10 cellular contexts compared by ENCODE assay signal in the genomic region with DNA sequence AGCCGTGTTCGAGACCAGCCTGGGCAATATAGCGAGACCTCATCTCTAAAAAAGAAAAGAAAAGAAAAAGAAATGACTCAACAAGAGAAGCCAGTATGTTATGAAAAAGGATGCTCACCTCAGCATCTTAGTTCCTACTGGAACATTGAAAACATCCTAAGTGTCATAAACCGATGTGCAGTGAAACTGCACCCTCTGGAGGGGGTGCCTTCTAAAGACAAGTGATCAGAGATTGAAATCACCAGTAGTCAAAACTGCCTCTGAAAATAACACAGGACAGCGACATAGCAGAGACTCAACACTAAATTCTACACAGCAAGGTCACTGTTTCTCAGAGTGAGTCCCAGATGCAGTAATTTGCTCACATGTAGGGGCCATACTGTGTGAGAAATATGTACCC. TPM values are rescaled to one million over a fixed set of nuclear protein-coding genes. Genes with fewer than 3 reads are reported as not detected.
DNase-seq lines count a peak whose midpoint lies in the region; ATAC-seq and TF ChIP-seq lines count a peak whose summit lies in the region.
"Had no signal": no experiment of that assay in that cellular context is flagged by ENCODE, and none has a peak within 500 bp of the region (broad histone marks: within the 10 kb centered on the region; RNA-seq: fewer than 3 reads in every experiment).

No MANE protein-coding gene starts in this region.

- no peak overlapping the region for H3K27ac Mint-ChIP-seq in activated CD4-positive, alpha-beta T cell treated with anti-CD3 and anti-CD28 coated beads for 36 hours
- no peak overlapping the region for H3K27ac Mint-ChIP-seq in GM23338
- H3K27ac Mint-ChIP-seq: CD4-positive, CD25-positive, alpha-beta regulatory T cell had no signal

- H3F3A ChIP-seq in GM23338 (replicated peaks; ENCODE audit: low read depth), result no peaks in the 10 kb centered on the region

- H3K4ac ChIP-seq in neuronal stem cell (ENCODE audit: low read length), result no peak overlapping the region

- no peak overlapping the region for H2BK120ac ChIP-seq in neuronal stem cell (ENCODE audit: low read depth, low read length)

- intact Hi-C loops in activated CD4-positive, alpha-beta T cell treated with anti-CD3 and anti-CD28 coated beads for 36 hours (cut with DNase I, micrococcal nuclease), result no loop called here

- DNase-seq in activated CD4-positive, alpha-beta T cell treated with anti-CD3 and anti-CD28 coated beads for 36 hours, result no peak
- DNase-seq in activated CD4-positive, alpha-beta T cell treated with anti-CD3 and anti-CD28 coated beads, Interleukin-2, amount 50 U/mL, for 48 hours, result no peak
- DNase-seq in NCI-H69 (lab: John Stamatoyannopoulos, UW) (peak; percentile 41), erythroblast (lab: John Stamatoyannopoulos, UW) (peak; percentile 44 to 56), superior temporal gyrus (ENCODE audit: extremely low spot score) (peak; percentile 33), GM23338 (ENCODE audit: low spot score) (no peak), neuronal stem cell (ENCODE audit: low spot score) (no peak), occipital lobe (lab: John Stamatoyannopoulos, UW) (no peak)
- DNase-seq: activated CD8-positive, alpha-beta memory T cell treated with anti-CD3 and anti-CD28 coated beads for 24 hours; CD4-positive, CD25-positive, alpha-beta regulatory T cell had no signal

- H3K4me3 ChIP-seq in GM23338 (no peak overlapping the region), neuronal stem cell (ENCODE audit: low read length in 2 of 2) (no peak overlapping the region)

- H3K4me2 ChIP-seq in GM23338, result no peak overlapping the region
- H3K4me2 ChIP-seq in neuronal stem cell (ENCODE audit: insufficient read depth, low read length, poor library complexity, severe bottlenecking), result no peak overlapping the region

- no peaks in the 10 kb centered on the region for H3K79me1 ChIP-seq in neuronal stem cell (ENCODE audit: low read depth, low read length)

- no peaks in the 10 kb centered on the region for H3K36me3 Mint-ChIP-seq in activated CD4-positive, alpha-beta T cell treated with anti-CD3 and anti-CD28 coated beads for 36 hours (ENCODE audit: low read depth)
- no peaks in the 10 kb centered on the region for H3K36me3 Mint-ChIP-seq in GM23338 (ENCODE audit: low read depth)
- H3K36me3 Mint-ChIP-seq: CD4-positive, CD25-positive, alpha-beta regulatory T cell had no signal

- no peak overlapping the region for H4K91ac ChIP-seq in neuronal stem cell (ENCODE audit: low read depth, low read length, poor library complexity)

- no peak overlapping the region for H3K23ac ChIP-seq in neuronal stem cell (ENCODE audit: low read depth, low read length, poor library complexity)

- POLR2A ChIA-PET in activated CD4-positive, alpha-beta T cell treated with anti-CD3 and anti-CD28 coated beads for 36 hours (lab: Charles Lee), result no interaction called here

- H3K9me2 ChIP-seq in GM23338 (ENCODE audit: insufficient read depth), result no peaks in the 10 kb centered on the region

- no peaks in the 10 kb centered on the region for H3K9me3 Mint-ChIP-seq in activated CD4-positive, alpha-beta T cell treated with anti-CD3 and anti-CD28 coated beads for 36 hours (ENCODE audit: low read depth)
- H3K9me3 Mint-ChIP-seq in GM23338, result no peaks in the 10 kb centered on the region
- H3K9me3 Mint-ChIP-seq: CD4-positive, CD25-positive, alpha-beta regulatory T cell had no signal

- H3K27me3 ChIP-seq in GM23338 (ENCODE audit: insufficient read depth), result no peaks in the 10 kb centered on the region
- H3K27me3 ChIP-seq in neuronal stem cell (ENCODE audit: control insufficient read depth in 3 of 3, insufficient read depth in 3 of 3, low read depth in 1 of 3, low read length in 3 of 3), result peaks cover 0 to 13% (median 0%) of the 10 kb centered on the region in 3 experiments

- no peak overlapping the region for H3K18ac ChIP-seq in neuronal stem cell (ENCODE audit: low read length)

- H2AK5ac ChIP-seq in neuronal stem cell (ENCODE audit: low read depth, low read length), result no peak overlapping the region

- H3K79me2 ChIP-seq in GM23338 (replicated peaks; ENCODE audit: insufficient read depth), result no peaks in the 10 kb centered on the region

- H2BK5ac ChIP-seq in neuronal stem cell (ENCODE audit: low read length), result no peak overlapping the region

- H3K9me3 ChIP-seq in neuronal stem cell (replicated peaks in 1 of 2; ENCODE audit: control insufficient read depth in 2 of 2, insufficient read depth in 1 of 2, low read depth in 1 of 2, low read length in 2 of 2), result no peaks in the 10 kb centered on the region

- H2BK15ac ChIP-seq in neuronal stem cell (ENCODE audit: low read length), result no peak overlapping the region

- H3K9ac ChIP-seq in neuronal stem cell (ENCODE audit: low read depth, low read length, poor library complexity), result no peak overlapping the region

- no CpG with 5 or more reads among the region's 5 CpGs for WGBS in neuronal stem cell (ENCODE audit: extremely low coverage in 2 of 2, insufficient read length in 2 of 2, insufficient replicate concordance in 1 of 2), 2 donors

- H2AFZ ChIP-seq in GM23338 (no peak overlapping the region), neuronal stem cell (ENCODE audit: low read length) (no peak overlapping the region)

- no peak overlapping the region for H2BK12ac ChIP-seq in neuronal stem cell (ENCODE audit: low read length)

- H3K4me1 Mint-ChIP-seq in activated CD4-positive, alpha-beta T cell treated with anti-CD3 and anti-CD28 coated beads for 36 hours, result no peaks in the 10 kb centered on the region
- no peaks in the 10 kb centered on the region for H3K4me1 Mint-ChIP-seq in GM23338
- H3K4me1 Mint-ChIP-seq: CD4-positive, CD25-positive, alpha-beta regulatory T cell had no signal

- TF ChIP-seq POLR2A in erythroblast (IDR thresholded peaks at IDR 0.05; ENCODE audit: low read length), result no peak

- no peak overlapping the region for H4K8ac ChIP-seq in neuronal stem cell (ENCODE audit: low read depth, low read length)

- H3K27ac ChIP-seq in GM23338 (ENCODE audit: low read depth) (no peak overlapping the region), neuronal stem cell (replicated peaks; ENCODE audit: low read length) (no peak overlapping the region)

- H3K4me3 Mint-ChIP-seq in activated CD4-positive, alpha-beta T cell treated with anti-CD3 and anti-CD28 coated beads for 36 hours, result no peak overlapping the region
- H3K4me3 Mint-ChIP-seq in GM23338, result no peak overlapping the region
- H3K4me3 Mint-ChIP-seq: CD4-positive, CD25-positive, alpha-beta regulatory T cell had no signal

- H3K14ac ChIP-seq in neuronal stem cell (ENCODE audit: low read length), result no peak overlapping the region

- H3K27me3 Mint-ChIP-seq in activated CD4-positive, alpha-beta T cell treated with anti-CD3 and anti-CD28 coated beads for 36 hours, result no peaks in the 10 kb centered on the region
- H3K27me3 Mint-ChIP-seq in GM23338 (ENCODE audit: insufficient read depth, low read depth, poor library complexity), result peaks cover 6% of the 10 kb centered on the region
- H3K27me3 Mint-ChIP-seq: CD4-positive, CD25-positive, alpha-beta regulatory T cell had no signal

- peak; percentile 26 for ATAC-seq in activated CD4-positive, alpha-beta T cell treated with anti-CD3 and anti-CD28 coated beads for 36 hours
- ATAC-seq in GM23338, result no peak

- 0 out of 4 replicates have a peak, but pooled peaks of 1 of the 2 experiments have one; percentile 5 for TF ChIP-seq CTCF in GM23338 (conservative IDR thresholded peaks at IDR 0.05; ENCODE audit: low read depth in 2 of 2)

- H4K20me1 ChIP-seq in GM23338 (replicated peaks; ENCODE audit: insufficient read depth), result no peaks in the 10 kb centered on the region

- H3K36me3 ChIP-seq in GM23338 (ENCODE audit: insufficient read depth) (no peaks in the 10 kb centered on the region), neuronal stem cell (replicated peaks in 1 of 2; ENCODE audit: control insufficient read depth in 2 of 2, insufficient read depth in 2 of 2, low read length in 2 of 2) (no peaks in the 10 kb centered on the region)

- H3K4me1 ChIP-seq in GM23338 (ENCODE audit: insufficient read depth) (no peaks in the 10 kb centered on the region), neuronal stem cell (ENCODE audit: control insufficient read depth in 2 of 2, insufficient read depth in 1 of 2, low read depth in 1 of 2, low read length in 2 of 2) (no peaks in the 10 kb centered on the region)

- CTCF ChIA-PET in activated CD4-positive, alpha-beta T cell treated with anti-CD3 and anti-CD28 coated beads for 36 hours (lab: Charles Lee), result interaction anchor here (1.5 kb wide), 1 partner anchor 9 kb away, joined by 5 read pairs; no protein-coding TSS in a partner anchor

TF ChIP-seq in GM23338, 12 proteins besides CTCF, POLR2A, EP300 and RAD21 (continues in another document):
- TF ChIP-seq, protein P1, sequence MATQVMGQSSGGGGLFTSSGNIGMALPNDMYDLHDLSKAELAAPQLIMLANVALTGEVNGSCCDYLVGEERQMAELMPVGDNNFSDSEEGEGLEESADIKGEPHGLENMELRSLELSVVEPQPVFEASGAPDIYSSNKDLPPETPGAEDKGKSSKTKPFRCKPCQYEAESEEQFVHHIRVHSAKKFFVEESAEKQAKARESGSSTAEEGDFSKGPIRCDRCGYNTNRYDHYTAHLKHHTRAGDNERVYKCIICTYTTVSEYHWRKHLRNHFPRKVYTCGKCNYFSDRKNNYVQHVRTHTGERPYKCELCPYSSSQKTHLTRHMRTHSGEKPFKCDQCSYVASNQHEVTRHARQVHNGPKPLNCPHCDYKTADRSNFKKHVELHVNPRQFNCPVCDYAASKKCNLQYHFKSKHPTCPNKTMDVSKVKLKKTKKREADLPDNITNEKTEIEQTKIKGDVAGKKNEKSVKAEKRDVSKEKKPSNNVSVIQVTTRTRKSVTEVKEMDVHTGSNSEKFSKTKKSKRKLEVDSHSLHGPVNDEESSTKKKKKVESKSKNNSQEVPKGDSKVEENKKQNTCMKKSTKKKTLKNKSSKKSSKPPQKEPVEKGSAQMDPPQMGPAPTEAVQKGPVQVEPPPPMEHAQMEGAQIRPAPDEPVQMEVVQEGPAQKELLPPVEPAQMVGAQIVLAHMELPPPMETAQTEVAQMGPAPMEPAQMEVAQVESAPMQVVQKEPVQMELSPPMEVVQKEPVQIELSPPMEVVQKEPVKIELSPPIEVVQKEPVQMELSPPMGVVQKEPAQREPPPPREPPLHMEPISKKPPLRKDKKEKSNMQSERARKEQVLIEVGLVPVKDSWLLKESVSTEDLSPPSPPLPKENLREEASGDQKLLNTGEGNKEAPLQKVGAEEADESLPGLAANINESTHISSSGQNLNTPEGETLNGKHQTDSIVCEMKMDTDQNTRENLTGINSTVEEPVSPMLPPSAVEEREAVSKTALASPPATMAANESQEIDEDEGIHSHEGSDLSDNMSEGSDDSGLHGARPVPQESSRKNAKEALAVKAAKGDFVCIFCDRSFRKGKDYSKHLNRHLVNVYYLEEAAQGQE (IDR thresholded peaks at IDR 0.05; ENCODE audit: unreplicated experiment), result no peak
- TF ChIP-seq JUNB (IDR thresholded peaks at IDR 0.05; ENCODE audit: unreplicated experiment) (no peak), CREB1 (CRISPR knock-in tag; IDR thresholded peaks at IDR 0.05; ENCODE audit: low read depth) (no peak), NANOG (IDR thresholded peaks at IDR 0.05; ENCODE audit: borderline replicate concordance) (no peak)

RNA-seq across cellular contexts. Expression of a gene that starts 28.0 kb away (rescaled TPM):
- total RNA-seq in activated CD4-positive, alpha-beta T cell treated with anti-CD3 and anti-CD28 coated beads for 36 hours, result 10 to 100 TPM; 39.9 to 52.2 TPM
- total RNA-seq in GM23338 (2014; rRNA removed; shearing (Covaris generic)), result 77.1 and 80.1 TPM in 2 replicates
- polyA plus RNA-seq in GM23338 (2016; fragmentation: Nextera tagmentation; extraction: Ambion mirVana), result 76.6 and 88.7 TPM in 2 replicates
- 32.3 TPM for polyA plus RNA-seq in neuronal stem cell (2013, experiment 1 of 2)
- 32.4 TPM for polyA plus RNA-seq in neuronal stem cell (2013, experiment 2 of 2)
- total RNA-seq in occipital lobe, result 95.1 TPM

Comparison
In these comparisons a context has a peak if more than half of its experiments do, and no peak if none do; other contexts are left out.
1. DNase-seq: peak in NCI-H69 (single experiment), erythroblast (2 of 2) and superior temporal gyrus (single experiment); none in activated CD4-positive, alpha-beta T cell treated with anti-CD3 and anti-CD28 coated beads for 36 hours (single experiment), activated CD4-positive, alpha-beta T cell treated with anti-CD3 and anti-CD28 coated beads, Interleukin-2, amount 50 U/mL, for 48 hours (0 of 2), GM23338 (single experiment), neuronal stem cell (single experiment) and occipital lobe (single experiment).